In genomic region chr1:201282931-201283829, GRCh38 we compare ENCODE assay signal across 9 cellular contexts. TPM values are rescaled to one million over a fixed set of nuclear protein-coding genes. Genes with fewer than 3 reads are reported as not detected.
DNase-seq lines count a peak whose midpoint lies in the region; ATAC-seq and TF ChIP-seq lines count a peak whose summit lies in the region.
"Had no signal": no experiment of that assay in that cellular context is flagged by ENCODE, and none has a peak within 500 bp of the region (broad histone marks: within the 10 kb centered on the region; RNA-seq: fewer than 3 reads in every experiment).

TSS of gene PKP1 (plus strand) at chr1:201283506. CDS start at chr1:201283703, 197 bp downstream.

- no peak within 1 kb of the TSS for H4K8ac ChIP-seq in mesendoderm (ENCODE audit: low read depth, low read length)

- TF ChIP-seq POLR2A in upper lobe of left lung (IDR thresholded peaks at IDR 0.05): no peak

- H3K27me3 ChIP-seq in mesendoderm (ENCODE audit: insufficient read depth, low read length, poor library complexity) (peaks cover 5% of the 10 kb centered on the region), upper lobe of left lung (peaks cover 0 to 18% (median 2%) of the 10 kb centered on the region in 4 donors)

- no peak within 1 kb of the TSS for H2AK5ac ChIP-seq in mesendoderm (ENCODE audit: low read length)

- no peaks in the 10 kb centered on the region for H3K4me1 ChIP-seq in mesendoderm (ENCODE audit: control insufficient read depth, low read depth, low read length)
- peaks cover 11 to 18% (median 15%) of the 10 kb centered on the region in 4 donors for H3K4me1 ChIP-seq in upper lobe of left lung

- H3K27me3 Mint-ChIP-seq in chondrocyte (ENCODE audit: low read depth): no peaks in the 10 kb centered on the region

- H3K79me1 ChIP-seq in mesendoderm (ENCODE audit: low read length): no peaks in the 10 kb centered on the region

- no peak for TF ChIP-seq CTCF in chondrocyte (IDR thresholded peaks at IDR 0.05)
- peak in 2 of 6 experiments; percentile 13 to 19 for TF ChIP-seq CTCF in upper lobe of left lung (IDR thresholded peaks at IDR 0.05)

- H3K56ac ChIP-seq in mesendoderm (ENCODE audit: low read length): peak within 1 kb of the TSS; percentile 81

- H3K4me1 Mint-ChIP-seq in chondrocyte (ENCODE audit: low read depth): peaks cover 28% of the 10 kb centered on the region

- no peaks in the 10 kb centered on the region for H3K9me3 ChIP-seq in upper lobe of left lung

- DNase-seq in Right ventricle myocardium inferior (ENCODE audit: missing footprints) (peak; percentile 65), cardiac septum (ENCODE audit: low spot score) (no peak), chondrocyte (ENCODE audit: low spot score) (no peak), mesendoderm (peak; percentile 39), upper lobe of left lung (peak; percentile 50 to 90), NCI-H1930 (lab: John Stamatoyannopoulos, UW) (no peak)

- H3K36me3 ChIP-seq in mesendoderm (ENCODE audit: control insufficient read depth, insufficient read depth, low read length) (no peaks in the 10 kb centered on the region), upper lobe of left lung (no peaks in the 10 kb centered on the region)

- H3K4ac ChIP-seq in mesendoderm (ENCODE audit: low read depth, low read length): no peak within 1 kb of the TSS

- H3K4me2 ChIP-seq in mesendoderm (ENCODE audit: low read length): peak within 1 kb of the TSS; percentile 21

- intact Hi-C loops in Right ventricle myocardium inferior (cut with DNase I) (no loop called here), cardiac septum (cut with DNase I) (no loop called here)

- peak within 1 kb of the TSS; percentile 12 for H3K9ac ChIP-seq in mesendoderm (ENCODE audit: low read length)

- no peak within 1 kb of the TSS for H4K5ac ChIP-seq in mesendoderm (ENCODE audit: low read length)

- H3K23ac ChIP-seq in mesendoderm (ENCODE audit: low read length): peak within 1 kb of the TSS; percentile 48

- H3K4me3 ChIP-seq in mesendoderm (ENCODE audit: low read length) (no peak within 1 kb of the TSS), upper lobe of left lung (peak within 1 kb of the TSS in 3 of 4 donors; percentile 22 to 42 (median 32))

- no peaks in the 10 kb centered on the region for H3K79me2 ChIP-seq in mesendoderm (ENCODE audit: control insufficient read depth, insufficient read depth, low read length)

- H2BK120ac ChIP-seq in mesendoderm (ENCODE audit: low read depth, low read length): no peak within 1 kb of the TSS

- H3K9me3 Mint-ChIP-seq in chondrocyte (ENCODE audit: low read depth): no peaks in the 10 kb centered on the region
- H3K9me3 Mint-ChIP-seq: T-helper 1 cell treated with Interleukin-12 subunit alpha and Interleukin-12 subunit beta and Interleukin-4 antibody, amounts not matched to agents 30 μg/mL and 1 μg/mL, for 36 hours had no signal

- peak; percentile 7 for ATAC-seq in Right ventricle myocardium inferior
- peak; percentile 50 to 56 for ATAC-seq in upper lobe of left lung (ENCODE audit: low FRiP score in 2 of 2)
- ATAC-seq in HG02642 (IDR thresholded peaks at IDR 0.05; ENCODE audit: poor library complexity, unreplicated experiment): no peak
- no peak for ATAC-seq in HG02763 (IDR thresholded peaks at IDR 0.05; ENCODE audit: unreplicated experiment)

- H3K18ac ChIP-seq in mesendoderm (ENCODE audit: low read length): no peak within 1 kb of the TSS

- H2BK15ac ChIP-seq in mesendoderm (replicated peaks; ENCODE audit: low read depth): no peak within 1 kb of the TSS

- H3K27ac ChIP-seq in mesendoderm (ENCODE audit: low read depth, low read length) (no peak within 1 kb of the TSS), upper lobe of left lung (no peak within 1 kb of the TSS)

- H3K36me3 Mint-ChIP-seq in chondrocyte (ENCODE audit: low read depth): no peaks in the 10 kb centered on the region

- WGBS in mesendoderm (ENCODE audit: extremely low coverage, insufficient coverage, low lambda C conversion rate): no CpG with 5 or more reads among the region's 55 CpGs
- 4 to 6% methylated on average over 15 to 34 of the region's 55 CpGs for WGBS in upper lobe of left lung, 2 donors

- H2BK5ac ChIP-seq in mesendoderm (ENCODE audit: low read length): no peak within 1 kb of the TSS

- H3K27ac Mint-ChIP-seq in chondrocyte (ENCODE audit: unreplicated experiment): peak within 1 kb of the TSS; percentile 0
- H3K27ac Mint-ChIP-seq: T-helper 1 cell treated with Interleukin-12 subunit alpha and Interleukin-12 subunit beta and Interleukin-4 antibody, amounts not matched to agents 30 μg/mL and 1 μg/mL, for 36 hours had no signal

- peak within 1 kb of the TSS; percentile 50 for H3K4me3 Mint-ChIP-seq in chondrocyte (ENCODE audit: unreplicated experiment)
- H3K4me3 Mint-ChIP-seq: T-helper 1 cell treated with Interleukin-12 subunit alpha and Interleukin-12 subunit beta and Interleukin-4 antibody, amounts not matched to agents 30 μg/mL and 1 μg/mL, for 36 hours had no signal

- no peak for TF ChIP-seq EP300 in upper lobe of left lung (IDR thresholded peaks at IDR 0.05)

RNA-seq across cellular contexts. Expression of gene PKP1, which starts in this region (rescaled TPM):
- total RNA-seq in Right ventricle myocardium inferior (0.16 TPM), cardiac septum (0.16 TPM), chondrocyte (0.07 to 4.1 TPM (median 4.0 TPM) in 3 replicates), upper lobe of left lung (1 to 10 TPM in 5 of 6 donors, under 1 TPM in 1; 0.86 to 4.9 (median 2.5) TPM)
- 0.58 TPM for polyA plus RNA-seq in mesendoderm (2013, experiment 1 of 2)
- 0.49 TPM for polyA plus RNA-seq in mesendoderm (2013, experiment 2 of 2)

Comparison
In these comparisons a context has a peak if more than half of its experiments do, and no peak if none do; other contexts are left out.
1. Peak in DNase-seq and ATAC-seq in Right ventricle myocardium inferior; RNA of the gene not detected or under 1 TPM.
2. ATAC-seq: peak in upper lobe of left lung (2 of 2); none in HG02642 (single experiment) and HG02763 (single experiment).
3. DNase-seq: peak in mesendoderm (single experiment) and upper lobe of left lung (2 of 2); none in cardiac septum (single experiment), chondrocyte (single experiment) and NCI-H1930 (0 of 2).